In the genomic region with DNA sequence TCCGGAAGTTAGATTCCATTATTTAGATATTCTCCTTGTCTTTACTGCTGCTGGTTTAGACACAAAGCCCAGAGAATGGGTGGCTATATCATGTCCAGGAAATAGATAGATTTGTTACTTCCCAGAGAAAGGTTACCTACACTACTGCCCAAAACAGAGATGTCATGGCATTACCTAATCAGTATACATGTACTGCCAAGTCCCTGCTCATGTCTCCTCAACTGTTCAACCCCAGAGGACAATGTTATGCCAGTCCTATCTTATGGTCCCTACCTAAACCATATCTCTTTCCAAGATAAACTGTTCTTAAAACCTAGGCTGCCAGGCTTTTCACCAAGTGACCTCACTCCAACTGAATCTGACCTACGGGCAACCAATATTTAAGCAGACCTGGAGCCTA, we compare ENCODE assay signal across 34 cellular contexts.
"Had no signal": no experiment of that assay in that cellular context is flagged by ENCODE, and none has a peak within 500 bp of the region (broad histone marks: within the 10 kb centered on the region; RNA-seq: fewer than 3 reads in every experiment).

No MANE protein-coding gene starts in this region.

- H3K36me3 ChIP-seq: MG63 had no signal

- H3K4me2 ChIP-seq: KMS-11 had no signal

- H3K9ac ChIP-seq: KMS-11 had no signal

- H3K27ac ChIP-seq: KMS-11 had no signal

- H3K4me3 ChIP-seq: MG63 had no signal

- H3K9me3 ChIP-seq: MG63 had no signal

- H3K27me3 ChIP-seq: MG63 had no signal

- DNase-seq: Karpas-422, Kasumi-1, MG63, MM.1S, MV-4-11, NCI-H1048, NCI-H1092, NCI-H1092 treated with DMSO at 0.1 percent for 48 hours, NCI-H1105, NCI-H1105 treated with DMSO at 0.1 percent for 48 hours, NCI-H1417, NCI-H1417 treated with DMSO at 0.1 percent for 48 hours, NCI-H1436, NCI-H1436 treated with DMSO at 0.1 percent for 48 hours, NCI-H146, NCI-H1694, NCI-H1694 treated with DMSO at 0.1 percent for 48 hours, NCI-H187, NCI-H187 treated with DMSO at 0.1 percent for 48 hours, NCI-H1930, NCI-H2029, NCI-H2029 treated with DMSO at 0.1 percent for 48 hours, NCI-H2081, NCI-H2081 treated with DMSO at 0.1 percent for 48 hours, NCI-H2107, NCI-H2171, NCI-H2171 treated with DMSO at 0.1 percent for 48 hours, NCI-H2227 treated with DMSO at 0.1 percent for 48 hours, NCI-H226, NCI-H345, NCI-H446, NCI-H446 treated with DMSO at 0.1 percent for 48 hours, NCI-H510A had no signal
